In the genomic region with DNA sequence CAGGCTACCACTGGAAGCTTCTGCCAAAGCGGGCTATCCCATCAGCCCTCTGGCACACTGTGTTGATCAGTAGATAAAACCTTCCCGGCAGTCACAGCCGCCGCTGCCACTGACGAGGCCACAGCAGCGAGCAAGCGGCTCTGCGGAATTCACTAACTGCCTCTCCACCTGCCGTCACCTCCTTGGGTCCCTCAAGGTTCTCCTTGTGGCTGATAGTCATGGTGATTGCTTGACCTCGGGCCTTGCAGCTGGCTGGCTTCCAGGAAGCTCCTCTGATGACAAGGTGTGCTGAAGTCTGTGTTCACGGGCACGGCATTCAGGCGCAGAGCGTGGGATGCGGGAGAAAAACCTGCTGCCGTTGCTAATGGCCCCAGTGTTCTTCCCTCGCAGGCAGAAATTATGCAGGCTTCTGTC, we compare ENCODE assay signal across 9 cellular contexts.
DNase-seq lines count a peak whose midpoint lies in the region; ATAC-seq and TF ChIP-seq lines count a peak whose summit lies in the region.
"Had no signal": no experiment of that assay in that cellular context is flagged by ENCODE, and none has a peak within 500 bp of the region (broad histone marks: within the 10 kb centered on the region; RNA-seq: fewer than 3 reads in every experiment).

No MANE protein-coding gene starts in this region.

- intact Hi-C loops in gastrocnemius medialis (cut with DNase I; ENCODE audit: low total_unique reads) = no loop called here

- H3K79me2 ChIP-seq in MM.1S (ENCODE audit: low read length) = no peaks in the 10 kb centered on the region

- H3K9me3 ChIP-seq in MG63 (no peaks in the 10 kb centered on the region), MM.1S (replicated peaks; ENCODE audit: insufficient read depth, low read length) (no peaks in the 10 kb centered on the region), gastrocnemius medialis (no peaks in the 10 kb centered on the region)

- no peak overlapping the region for H3K9ac ChIP-seq in MM.1S (ENCODE audit: low read length)

- in situ Hi-C loops in gastrocnemius medialis (cut with MboI; ENCODE audit: low sequenced_read_pairs in 4 of 4) = no loop called here

- no peaks in the 10 kb centered on the region for H3F3A ChIP-seq in MM.1S (ENCODE audit: insufficient read depth, low read length)

- no peaks in the 10 kb centered on the region for H3K27me3 ChIP-seq in MG63
- H3K27me3 ChIP-seq in foreskin keratinocyte = no peaks in the 10 kb centered on the region
- no peaks in the 10 kb centered on the region for H3K27me3 ChIP-seq in MM.1S (replicated peaks; ENCODE audit: insufficient read depth, low read length)
- no peaks in the 10 kb centered on the region for H3K27me3 ChIP-seq in gastrocnemius medialis

- H3K4me1 ChIP-seq in foreskin keratinocyte (peaks cover 28% of the 10 kb centered on the region), MM.1S (ENCODE audit: low read length) (no peaks in the 10 kb centered on the region), gastrocnemius medialis (no peaks in the 10 kb centered on the region)

- H3K36me3 ChIP-seq in MG63 = no peaks in the 10 kb centered on the region
- H3K36me3 ChIP-seq in MM.1S (replicated peaks; ENCODE audit: insufficient read depth, low read length) = no peaks in the 10 kb centered on the region
- H3K36me3 ChIP-seq in gastrocnemius medialis = no peaks in the 10 kb centered on the region

- ATAC-seq in foreskin keratinocyte (peak; percentile 72), gastrocnemius medialis (no peak)

- TF ChIP-seq POLR2A in gastrocnemius medialis (IDR thresholded peaks at IDR 0.05) = no peak

- no peaks in the 10 kb centered on the region for H3K9me2 ChIP-seq in MM.1S (replicated peaks; ENCODE audit: insufficient read depth, low read length)

- H3K4me3 ChIP-seq in MG63 = peak overlapping the region; percentile 16
- H3K4me3 ChIP-seq in skin epidermis = peak overlapping the region in 3 of 7 experiments; percentile 2 to 34 (median 25)
- H3K4me3 ChIP-seq in MM.1S (ENCODE audit: low read length) = no peak overlapping the region
- H3K4me3 ChIP-seq in gastrocnemius medialis = no peak overlapping the region

- DNase-seq in MG63 (peak; percentile 44), RPMI8226 (peak; percentile 78), foreskin keratinocyte (peak; percentile 5 to 30), MM.1S (no peak), putamen (ENCODE audit: low spot score) (no peak), gastrocnemius medialis (no peak)
- DNase-seq: activated CD8-positive, alpha-beta memory T cell treated with anti-CD3 and anti-CD28 coated beads for 24 hours; Right ventricle myocardium superior had no signal

- TF ChIP-seq CTCF in foreskin keratinocyte (conservative IDR thresholded peaks at IDR 0.05) = no peak
- no peak for TF ChIP-seq CTCF in MM.1S (IDR thresholded peaks at IDR 0.05; ENCODE audit: low read length)
- TF ChIP-seq CTCF in gastrocnemius medialis (IDR thresholded peaks at IDR 0.05 in 4 of 5, conservative IDR thresholded peaks at IDR 0.05 in 1 of 5) = no peak

- no peaks in the 10 kb centered on the region for H4K20me1 ChIP-seq in MM.1S (ENCODE audit: insufficient read depth, low read length)

- H2AFZ ChIP-seq in MM.1S (ENCODE audit: low read length) = no peak overlapping the region

- no peak overlapping the region for H3K4me2 ChIP-seq in MM.1S (ENCODE audit: low read depth, low read length)

- H3K27ac ChIP-seq in foreskin keratinocyte (no peak overlapping the region), skin epidermis (peak overlapping the region in 20 of 21 experiments; percentile 12 to 84 (median 70)), MM.1S (ENCODE audit: low read length) (no peak overlapping the region), gastrocnemius medialis (no peak overlapping the region)

Comparison
In these comparisons a context has a peak if more than half of its experiments do, and no peak if none do; other contexts are left out.
1. DNase-seq: peak in MG63 (single experiment), RPMI8226 (single experiment) and foreskin keratinocyte (2 of 2); none in MM.1S (single experiment), putamen (single experiment) and gastrocnemius medialis (0 of 2).
2. H3K27ac ChIP-seq: peak in skin epidermis (20 of 21); none in foreskin keratinocyte (single experiment), MM.1S (single experiment) and gastrocnemius medialis (0 of 4).